In the genomic region with DNA sequence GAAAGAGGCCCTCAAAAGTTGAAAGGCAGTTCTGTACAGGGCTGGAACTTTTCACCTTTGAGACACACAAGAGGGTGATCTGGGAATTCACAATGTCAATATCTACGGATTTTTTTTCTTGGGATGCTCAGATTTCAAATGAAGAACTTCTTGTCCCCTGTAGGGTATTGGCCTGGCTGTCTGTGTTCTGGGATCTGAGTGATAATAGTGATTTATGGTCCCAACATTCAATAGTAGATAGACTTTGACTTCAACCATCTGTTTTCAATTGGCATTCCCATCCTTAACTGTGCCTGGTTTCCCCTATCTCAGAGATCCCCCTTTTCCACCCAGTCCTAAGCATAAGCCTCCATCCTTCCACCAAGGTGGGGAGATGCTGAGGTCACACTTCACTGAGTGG, we compare ENCODE assay signal across 17 cellular contexts.
DNase-seq lines count a peak whose midpoint lies in the region; ATAC-seq and TF ChIP-seq lines count a peak whose summit lies in the region.
"Had no signal": no experiment of that assay in that cellular context is flagged by ENCODE, and none has a peak within 500 bp of the region (broad histone marks: within the 10 kb centered on the region; RNA-seq: fewer than 3 reads in every experiment).

No MANE protein-coding gene starts in this region.

- no peak for TF ChIP-seq RAD21 in SK-N-SH (IDR thresholded peaks at IDR 0.05; ENCODE audit: low read length)

- no peaks in the 10 kb centered on the region for H3K9me3 ChIP-seq in SK-N-SH
- H3K9me3 ChIP-seq: BE2C had no signal

- no peak overlapping the region for H3K4me3 ChIP-seq in GM23338
- no peak overlapping the region for H3K4me3 ChIP-seq in SK-N-SH (ENCODE audit: low read depth in 2 of 2, low read length in 1 of 2)
- H3K4me3 ChIP-seq: A549 had no signal

- CTCF ChIA-PET in SK-N-SH (lab: Yijun Ruan, JAX) = no interaction called here

- H3K27me3 Mint-ChIP-seq in GM23338 (ENCODE audit: insufficient read depth, low read depth, poor library complexity) (no peaks in the 10 kb centered on the region), nephron progenitor cell (ENCODE audit: low read depth, poor library complexity) (peaks cover 2% of the 10 kb centered on the region)

- H3F3A ChIP-seq in GM23338 (replicated peaks; ENCODE audit: low read depth) (no peaks in the 10 kb centered on the region), SK-N-SH (replicated peaks; ENCODE audit: insufficient read depth) (no peaks in the 10 kb centered on the region)

- H3K36me3 Mint-ChIP-seq in GM23338 (ENCODE audit: low read depth) (0 out of 3 replicates have a peak, but pooled peaks cover 3% of the 10 kb centered on the region), nephron progenitor cell (ENCODE audit: low read depth) (no peaks in the 10 kb centered on the region)
- H3K36me3 Mint-ChIP-seq: CD8-positive, alpha-beta T cell had no signal

- H3K27me3 ChIP-seq in GM23338 (ENCODE audit: insufficient read depth) = no peaks in the 10 kb centered on the region
- no peaks in the 10 kb centered on the region for H3K27me3 ChIP-seq in SK-N-SH (ENCODE audit: insufficient read depth)
- H3K27me3 ChIP-seq: BE2C had no signal

- peaks cover 7% of the 10 kb centered on the region for H3K4me1 Mint-ChIP-seq in GM23338
- H3K4me1 Mint-ChIP-seq in nephron progenitor cell = peaks cover 26% of the 10 kb centered on the region

- WGBS in SK-N-SH (ENCODE audit: low lambda C conversion rate) = 13% methylated on average over 1 of the region's 1 CpG

- TF ChIP-seq CTCF in GM23338 (conservative IDR thresholded peaks at IDR 0.05; ENCODE audit: low read depth in 2 of 2) = no peak
- TF ChIP-seq CTCF in SK-N-SH (IDR thresholded peaks at IDR 0.05) = no peak
- no peak for TF ChIP-seq CTCF in nephron progenitor cell (IDR thresholded peaks at IDR 0.05)

- TF ChIP-seq EP300 in SK-N-SH (IDR thresholded peaks at IDR 0.05; ENCODE audit: borderline replicate concordance in 1 of 2, low read depth in 1 of 2, low read length in 1 of 2) = peak in 1 of 2 experiments; percentile 69; a peak in 2 of 4 replicates

- peak; percentile 2 for ATAC-seq in GM18498 (IDR thresholded peaks at IDR 0.05; ENCODE audit: unreplicated experiment)
- no peak for ATAC-seq in GM23338
- ATAC-seq in HG03025 (IDR thresholded peaks at IDR 0.05; ENCODE audit: low FRiP score, unreplicated experiment) = no peak
- ATAC-seq: A549; CD8-positive, alpha-beta T cell had no signal

- POLR2A ChIA-PET in SK-N-SH (lab: Yijun Ruan, JAX) = no interaction called here

- no peak overlapping the region for H3K9ac ChIP-seq in SK-N-SH

- in situ Hi-C loops in G401 (cut with HindIII; ENCODE audit: low sequenced_read_pairs) = no loop called here

- peaks cover 5% of the 10 kb centered on the region; the same call in 1 of the 3 replicates for H3K9me3 Mint-ChIP-seq in GM23338
- peaks cover 27% of the 10 kb centered on the region for H3K9me3 Mint-ChIP-seq in nephron progenitor cell

- 0 out of 2 replicates have a peak overlapping the region, but pooled peaks have one; percentile 26 for H2AFZ ChIP-seq in GM23338
- no peak overlapping the region for H2AFZ ChIP-seq in SK-N-SH (ENCODE audit: low read depth)

- H3K36me3 ChIP-seq in GM23338 (ENCODE audit: insufficient read depth) = no peaks in the 10 kb centered on the region
- H3K36me3 ChIP-seq in SK-N-SH (replicated peaks in 1 of 2; ENCODE audit: control insufficient read depth in 1 of 2, insufficient read depth in 2 of 2, low read length in 1 of 2) = no peaks in the 10 kb centered on the region
- H3K36me3 ChIP-seq: BE2C had no signal

- H3K4me1 ChIP-seq in GM23338 (ENCODE audit: insufficient read depth) (no peaks in the 10 kb centered on the region; the same call in 1 of the 2 replicates), SK-N-SH (ENCODE audit: control insufficient read depth in 1 of 2, insufficient read depth in 2 of 2, low read depth in 1 of 2, low read length in 1 of 2) (peaks cover 0 to 2% of the 10 kb centered on the region in 2 experiments; a peak in 3 of 4 replicates)
- H3K4me1 ChIP-seq: A549, BE2C had no signal

- H3K27ac ChIP-seq in GM23338 (ENCODE audit: low read depth) (no peak overlapping the region), SK-N-SH (ENCODE audit: low read depth in 2 of 2, low read length in 1 of 2) (peak overlapping the region in 1 of 2 experiments; percentile 68; a peak in 1 of 4 replicates)
- H3K27ac ChIP-seq: A549, C4-2B, HL-60 had no signal

- H3K27ac Mint-ChIP-seq in GM23338 (no peak overlapping the region), nephron progenitor cell (peak overlapping the region; percentile 67)
- H3K27ac Mint-ChIP-seq: CD8-positive, alpha-beta T cell; H9 had no signal

- H3K4me2 ChIP-seq in GM23338 = no peak overlapping the region
- H3K4me2 ChIP-seq in SK-N-SH = no peak overlapping the region
- H3K4me2 ChIP-seq: A549 had no signal

- H3K79me2 ChIP-seq in GM23338 (replicated peaks; ENCODE audit: insufficient read depth) = no peaks in the 10 kb centered on the region
- no peaks in the 10 kb centered on the region for H3K79me2 ChIP-seq in SK-N-SH (ENCODE audit: insufficient read depth)

- no peak for DNase-seq in GM23338 (ENCODE audit: low spot score)
- peak; percentile 35 for DNase-seq in SK-N-SH
- no peak for DNase-seq in nephron progenitor cell
- no peak for DNase-seq in NCI-H1436 (lab: John Stamatoyannopoulos, UW)
- DNase-seq in G401 (ENCODE audit: low spot score) = no peak
- DNase-seq: BE2C; CD8-positive, alpha-beta T cell; COR-L47; DND-41; GF-D8; GOT3; H9 had no signal

- H3K9me2 ChIP-seq in GM23338 (ENCODE audit: insufficient read depth) = no peaks in the 10 kb centered on the region
- no peaks in the 10 kb centered on the region for H3K9me2 ChIP-seq in SK-N-SH

- H3K4me3 Mint-ChIP-seq in GM23338 (no peak overlapping the region), nephron progenitor cell (no peak overlapping the region)
- H3K4me3 Mint-ChIP-seq: CD8-positive, alpha-beta T cell; H9 had no signal

- H4K20me1 ChIP-seq in GM23338 (replicated peaks; ENCODE audit: insufficient read depth) = no peaks in the 10 kb centered on the region
- H4K20me1 ChIP-seq in SK-N-SH (ENCODE audit: insufficient read depth) = no peaks in the 10 kb centered on the region

TF ChIP-seq in GM23338, 12 proteins besides CTCF, POLR2A, EP300 and RAD21 (continues in another document):
- TF ChIP-seq EZH2 (IDR thresholded peaks at IDR 0.05; ENCODE audit: low read depth, unreplicated experiment) (no peak), CREB1 (CRISPR knock-in tag; IDR thresholded peaks at IDR 0.05; ENCODE audit: low read depth) (no peak), JUNB (IDR thresholded peaks at IDR 0.05; ENCODE audit: unreplicated experiment) (no peak), STAT1 (IDR thresholded peaks at IDR 0.05; ENCODE audit: unreplicated experiment) (no peak), NANOG (IDR thresholded peaks at IDR 0.05; ENCODE audit: borderline replicate concordance) (no peak), ZNF114 (CRISPR knock-in tag; IDR thresholded peaks at IDR 0.05) (no peak), EZH2phosphoT487 (IDR thresholded peaks at IDR 0.05; ENCODE audit: unreplicated experiment) (no peak), ZNF331 (CRISPR knock-in tag; IDR thresholded peaks at IDR 0.05; ENCODE audit: low read depth) (no peak), POLR2AphosphoS5 (IDR thresholded peaks at IDR 0.05; ENCODE audit: low read depth) (no peak)
- TF ChIP-seq, protein P1, sequence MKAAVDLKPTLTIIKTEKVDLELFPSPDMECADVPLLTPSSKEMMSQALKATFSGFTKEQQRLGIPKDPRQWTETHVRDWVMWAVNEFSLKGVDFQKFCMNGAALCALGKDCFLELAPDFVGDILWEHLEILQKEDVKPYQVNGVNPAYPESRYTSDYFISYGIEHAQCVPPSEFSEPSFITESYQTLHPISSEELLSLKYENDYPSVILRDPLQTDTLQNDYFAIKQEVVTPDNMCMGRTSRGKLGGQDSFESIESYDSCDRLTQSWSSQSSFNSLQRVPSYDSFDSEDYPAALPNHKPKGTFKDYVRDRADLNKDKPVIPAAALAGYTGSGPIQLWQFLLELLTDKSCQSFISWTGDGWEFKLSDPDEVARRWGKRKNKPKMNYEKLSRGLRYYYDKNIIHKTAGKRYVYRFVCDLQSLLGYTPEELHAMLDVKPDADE (IDR thresholded peaks at IDR 0.05) = no peak

TF ChIP-seq in SK-N-SH, 30 proteins besides CTCF, POLR2A, EP300 and RAD21:
- TF ChIP-seq SMC3 (IDR thresholded peaks at IDR 0.05; ENCODE audit: low read depth, low read length) (no peak), SIN3A (IDR thresholded peaks at IDR 0.05; ENCODE audit: borderline replicate concordance, low read depth, low read length) (no peak), PBX3 (IDR thresholded peaks at IDR 0.05) (peak; percentile 49; the same call in 1 of the 2 replicates), GATA2 (CRISPR knock-in tag; IDR thresholded peaks at IDR 0.05) (peak; percentile 34; the same call in 1 of the 2 replicates), MEF2A (IDR thresholded peaks at IDR 0.05; ENCODE audit: borderline replicate concordance, low read depth) (no peak), TCF12 (IDR thresholded peaks at IDR 0.05) (peak; percentile 70)
